ENCODE assay signal across 11 cellular contexts in the genomic region with DNA sequence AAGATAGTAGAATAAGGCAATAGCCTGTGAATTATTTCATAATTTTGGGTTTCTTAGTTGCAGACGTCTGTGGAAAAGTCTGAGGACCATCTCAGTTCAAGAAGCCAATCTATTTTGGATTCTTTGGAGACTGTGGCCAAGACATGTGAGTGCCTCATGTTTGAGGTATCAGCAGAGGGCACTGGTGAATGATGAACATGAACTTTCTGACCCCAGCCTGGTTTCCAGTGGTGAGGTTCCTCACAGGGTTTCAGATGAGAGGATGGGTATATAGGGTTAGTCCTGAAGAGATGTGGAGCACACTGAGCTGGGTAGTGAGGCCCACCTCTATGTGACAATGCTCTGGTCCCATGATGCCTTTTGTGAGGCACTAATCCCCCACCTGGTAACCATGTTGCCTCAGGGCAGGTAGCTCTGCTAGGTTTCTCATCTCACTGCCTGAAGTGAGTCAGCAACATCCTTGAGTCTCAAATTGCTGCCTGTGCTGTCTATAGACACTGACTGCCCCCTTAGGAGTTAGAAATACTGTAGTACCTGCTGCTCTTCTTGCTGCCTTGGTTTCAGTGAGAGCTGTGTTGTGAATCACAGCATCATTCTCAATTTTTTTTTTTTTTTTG. TPM values are rescaled to one million over a fixed set of nuclear protein-coding genes. Genes with fewer than 3 reads are reported as not detected.
A peak's percentile ranks its signal among the peaks of the same experiment; 100 is the strongest.
DNase-seq lines count a peak whose midpoint lies in the region; ATAC-seq and TF ChIP-seq lines count a peak whose summit lies in the region.
"Had no signal": no experiment of that assay in that cellular context is flagged by ENCODE, and none has a peak within 500 bp of the region (broad histone marks: within the 10 kb centered on the region; RNA-seq: fewer than 3 reads in every experiment).

No MANE protein-coding gene starts in this region.

- WGBS in right lobe of liver (ENCODE audit: insufficient coverage, low coverage, low lambda C conversion rate, missing lambda C conversion rate): 31% methylated on average over 1 of the region's 1 CpG

- peak; percentile 18 for TF ChIP-seq POLR2A in HCT116 (IDR thresholded peaks at IDR 0.05; ENCODE audit: borderline replicate concordance, extremely low read depth, insufficient read depth, insufficient read length)
- TF ChIP-seq POLR2A in right lobe of liver (IDR thresholded peaks at IDR 0.05): no peak

- H3K36me3 ChIP-seq in HCT116 (ENCODE audit: control insufficient read depth in 1 of 2, insufficient read depth in 2 of 2, low read length in 2 of 2) (no peaks in the 10 kb centered on the region), RWPE2 (ENCODE audit: low read depth) (no peaks in the 10 kb centered on the region), right lobe of liver (no peaks in the 10 kb centered on the region)
- H3K36me3 ChIP-seq: gastroesophageal sphincter, right atrium auricular region, WERI-Rb-1 had no signal

- TF ChIP-seq CTCF in HCT116 (IDR thresholded peaks at IDR 0.05 in 2 of 3, conservative IDR thresholded peaks at IDR 0.05 in 1 of 3; ENCODE audit: borderline replicate concordance in 1 of 3, insufficient read depth in 1 of 3, low read depth in 2 of 3, low read length in 2 of 3) (0 out of 6 replicates have a peak, but pooled peaks of 1 of the 3 experiments have one; percentile 16), RWPE2 (IDR thresholded peaks at IDR 0.05; ENCODE audit: poor library complexity, severe bottlenecking) (no peak), right lobe of liver (IDR thresholded peaks at IDR 0.05) (no peak)

- peak overlapping the region; percentile 67 for H3K4me2 ChIP-seq in HCT116 (ENCODE audit: low read length)

- H3K9ac ChIP-seq in HCT116 (ENCODE audit: low read length): peak overlapping the region; percentile 36; the same call in 1 of the 2 replicates

- H3K9me3 ChIP-seq in HCT116 (ENCODE audit: control insufficient read depth in 1 of 2, insufficient read depth in 1 of 2, low read depth in 1 of 2, low read length in 2 of 2): no peaks in the 10 kb centered on the region
- H3K9me3 ChIP-seq in RWPE2 (ENCODE audit: severe bottlenecking): no peaks in the 10 kb centered on the region
- H3K9me3 ChIP-seq in right lobe of liver: no peaks in the 10 kb centered on the region
- H3K9me3 ChIP-seq: gastroesophageal sphincter, right atrium auricular region had no signal

- H2AFZ ChIP-seq in HCT116 (ENCODE audit: low read depth, low read length, poor library complexity, severe bottlenecking): peak overlapping the region; percentile 5

- peak; percentile 82 for ATAC-seq in HCT116
- ATAC-seq in RWPE2 (ENCODE audit: low read depth): peak; percentile 98
- ATAC-seq in right lobe of liver: peak in 3 of 4 donors; percentile 56 to 74 (median 60)
- no peak for ATAC-seq in GM19351 (IDR thresholded peaks at IDR 0.05; ENCODE audit: unreplicated experiment)
- no peak for ATAC-seq in HG03571 (IDR thresholded peaks at IDR 0.05; ENCODE audit: unreplicated experiment)
- no peak for ATAC-seq in GM19324 (IDR thresholded peaks at IDR 0.05; ENCODE audit: low FRiP score, unreplicated experiment)
- ATAC-seq: gastroesophageal sphincter had no signal

- CTCF ChIA-PET in HCT116 (lab: Charles Lee): no interaction called here

- POLR2A ChIA-PET in HCT116 (lab: Charles Lee): interaction anchor here (0.7 kb wide), 1 partner anchor 68 kb away, joined by 4 read pairs; no protein-coding TSS in a partner anchor

- H3K79me2 ChIP-seq in HCT116 (ENCODE audit: insufficient read depth, low read length): no peaks in the 10 kb centered on the region

- H3K27ac ChIP-seq in HCT116 (ENCODE audit: low read depth, low read length) (peak overlapping the region; percentile 44), RWPE2 (ENCODE audit: poor library complexity, severe bottlenecking) (peak overlapping the region; percentile 26), right lobe of liver (no peak overlapping the region)
- H3K27ac ChIP-seq: gastroesophageal sphincter, right atrium auricular region, WERI-Rb-1 had no signal

- RAD21 ChIA-PET in HCT116 (lab: Charles Lee; ENCODE audit: low non-redundant PET in 1 of 2, low total read pairs in 2 of 2, uncharacterized antibody in 2 of 2, unreplicated experiment in 2 of 2): no interaction called here

- no peaks in the 10 kb centered on the region for H3K27me3 ChIP-seq in HCT116 (ENCODE audit: insufficient read depth, low read length)
- no peaks in the 10 kb centered on the region for H3K27me3 ChIP-seq in RWPE2 (ENCODE audit: insufficient read depth, poor library complexity, severe bottlenecking)
- no peaks in the 10 kb centered on the region for H3K27me3 ChIP-seq in right lobe of liver
- H3K27me3 ChIP-seq: gastroesophageal sphincter, right atrium auricular region had no signal

- peak overlapping the region in 1 of 2 experiments; percentile 5; a peak in 1 of 4 replicates for H3K4me3 ChIP-seq in HCT116 (replicated peaks in 1 of 2; ENCODE audit: low read depth in 1 of 2, low read length in 2 of 2)
- H3K4me3 ChIP-seq in RWPE2 (ENCODE audit: severe bottlenecking): no peak overlapping the region
- no peak overlapping the region for H3K4me3 ChIP-seq in right lobe of liver
- H3K4me3 ChIP-seq: gastroesophageal sphincter, right atrium auricular region had no signal

- DNase-seq in ELF-1 (ENCODE audit: low read depth, low spot score): peak; percentile 85
- DNase-seq in HCT116 (ENCODE audit: low read depth, low spot score): no peak
- DNase-seq in RWPE2 (ENCODE audit: low spot score): peak; percentile 75
- no peak for DNase-seq in right lobe of liver
- DNase-seq in DMS79 (lab: John Stamatoyannopoulos, UW): no peak
- DNase-seq: WERI-Rb-1 had no signal

- BruUV-seq in HCT116 (replicated peaks; lab: Mats Ljungman, UMichigan): no TSS peak

- TF ChIP-seq RAD21 in HCT116 (IDR thresholded peaks at IDR 0.05; ENCODE audit: low read depth): peak; percentile 46

- no peaks in the 10 kb centered on the region for H3K9me2 ChIP-seq in HCT116 (ENCODE audit: insufficient read depth)

- no peaks in the 10 kb centered on the region for H4K20me1 ChIP-seq in HCT116 (ENCODE audit: insufficient read depth)

- intact Hi-C loops in HCT116 (cut with micrococcal nuclease) (no loop called here), right lobe of liver (cut with DNase I) (no loop called here)

- H3K4me1 ChIP-seq in HCT116 (ENCODE audit: control insufficient read depth in 1 of 2, insufficient read depth in 2 of 2, low read length in 2 of 2) (peaks cover 14 to 33% of the 10 kb centered on the region in 2 experiments), RWPE2 (ENCODE audit: insufficient read depth, poor library complexity, severe bottlenecking) (peaks cover 10% of the 10 kb centered on the region), right lobe of liver (no peaks in the 10 kb centered on the region)

TF ChIP-seq in HCT116, 20 proteins besides CTCF, POLR2A, EP300 and RAD21:
- TF ChIP-seq, protein P1, sequence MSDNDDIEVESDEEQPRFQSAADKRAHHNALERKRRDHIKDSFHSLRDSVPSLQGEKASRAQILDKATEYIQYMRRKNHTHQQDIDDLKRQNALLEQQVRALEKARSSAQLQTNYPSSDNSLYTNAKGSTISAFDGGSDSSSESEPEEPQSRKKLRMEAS (IDR thresholded peaks at IDR 0.05): peak; percentile 55; the same call in 1 of the 2 replicates
- TF ChIP-seq EZH2phosphoT487 (IDR thresholded peaks at IDR 0.05; ENCODE audit: borderline replicate concordance) (no peak), JUND (IDR thresholded peaks at IDR 0.05) (peak; percentile 11; the same call in 1 of the 2 replicates)

RNA-seq across cellular contexts. Expression of a gene that starts 32.3 kb away (rescaled TPM):
- 5.9 TPM for total RNA-seq in HCT116 (2021; ENCODE audit: unreplicated experiment)
- polyA plus RNA-seq in HCT116 (2012): 2.7 and 4.2 TPM in 2 replicates
- 1 to 10 TPM; 1.6 to 2.3 (median 2.0) TPM for total RNA-seq in right lobe of liver

Comparison
In these comparisons a context has a peak if more than half of its experiments do, and no peak if none do; other contexts are left out.
1. DNase-seq: peak in ELF-1 (single experiment) and RWPE2 (single experiment); none in HCT116 (single experiment), right lobe of liver (0 of 3) and DMS79 (single experiment).
2. ATAC-seq: peak in HCT116 (single experiment), RWPE2 (single experiment) and right lobe of liver (3 of 4); none in GM19351 (single experiment), HG03571 (single experiment) and GM19324 (single experiment).
3. H3K27ac ChIP-seq: peak in HCT116 (single experiment) and RWPE2 (single experiment); none in right lobe of liver (0 of 3).